Comparison of ENCODE assay signal across 1 cellular context in genomic region chr4:13601060-13601459, GRCh38.
TF ChIP-seq lines count a peak whose summit lies in the region.

No MANE protein-coding gene starts in this region.

TF ChIP-seq in HepG2, 621 proteins besides CTCF, POLR2A, EP300 and RAD21 (continued from another document):
- TF ChIP-seq NR2F6 (IDR thresholded peaks at IDR 0.05) (no peak), NR2F6 (CRISPR knock-in tag; IDR thresholded peaks at IDR 0.05) (no peak), ZNF704 (CRISPR knock-in tag; IDR thresholded peaks at IDR 0.05; ENCODE audit: borderline replicate concordance) (no peak), ZNF382 (CRISPR knock-in tag; IDR thresholded peaks at IDR 0.05; ENCODE audit: borderline replicate concordance) (no peak), ZNF337 (CRISPR knock-in tag; IDR thresholded peaks at IDR 0.05; ENCODE audit: borderline replicate concordance, low read depth) (no peak), GFI1 (CRISPR knock-in tag; IDR thresholded peaks at IDR 0.05; ENCODE audit: borderline replicate concordance) (no peak), ZNF101 (CRISPR knock-in tag; IDR thresholded peaks at IDR 0.05; ENCODE audit: borderline replicate concordance, low read depth) (no peak), SRY (CRISPR knock-in tag; IDR thresholded peaks at IDR 0.05) (no peak), SIN3B (IDR thresholded peaks at IDR 0.05; ENCODE audit: low read length) (no peak), ZNF10 (CRISPR knock-in tag; IDR thresholded peaks at IDR 0.05; ENCODE audit: borderline replicate concordance, low read depth) (no peak), ARID5B (CRISPR knock-in tag; IDR thresholded peaks at IDR 0.05) (no peak), CENPX (CRISPR knock-in tag; IDR thresholded peaks at IDR 0.05) (no peak), ZNF597 (CRISPR knock-in tag; IDR thresholded peaks at IDR 0.05) (no peak), CBX2 (IDR thresholded peaks at IDR 0.05; ENCODE audit: low read depth, low read length) (no peak), CBX2 (CRISPR knock-in tag; IDR thresholded peaks at IDR 0.05; ENCODE audit: low read depth) (no peak), PITX1 (CRISPR knock-in tag; IDR thresholded peaks at IDR 0.05) (no peak), ZNF710 (CRISPR knock-in tag; IDR thresholded peaks at IDR 0.05; ENCODE audit: borderline replicate concordance) (no peak), DNMT1 (CRISPR knock-in tag; IDR thresholded peaks at IDR 0.05) (no peak)
